Comparison of ENCODE assay signal across 8 cellular contexts in genomic region chr6:166400649-166401250, GRCh38. TPM values are rescaled to one million over a fixed set of nuclear protein-coding genes. Genes with fewer than 3 reads are reported as not detected.
DNase-seq lines count a peak whose midpoint lies in the region; ATAC-seq and TF ChIP-seq lines count a peak whose summit lies in the region.
"Not testable (repeated sequence)": the region's sequence is repeated elsewhere in the genome, so short reads cannot be mapped to it uniquely, and the experiment has no call there.

No MANE protein-coding gene starts in this region.

- ATAC-seq in GM18498 (IDR thresholded peaks at IDR 0.05; ENCODE audit: unreplicated experiment), result peak; percentile 84
- ATAC-seq in HG02885 (IDR thresholded peaks at IDR 0.05; ENCODE audit: poor library complexity, unreplicated experiment), result peak; percentile 90

- not testable (repeated sequence) for H3K36me3 Mint-ChIP-seq in osteocyte (ENCODE audit: unreplicated experiment)

- H3K4me1 Mint-ChIP-seq in osteocyte (ENCODE audit: unreplicated experiment), result peaks cover 14% of the 10 kb centered on the region

- H3K4me1 ChIP-seq in cardiac muscle cell (ENCODE audit: low read depth), result not testable (repeated sequence)

- not testable (repeated sequence) for H3K27me3 ChIP-seq in cardiac muscle cell

- not testable (repeated sequence) for H3K9me3 Mint-ChIP-seq in osteocyte (ENCODE audit: unreplicated experiment)

- not testable (repeated sequence) for H3K4me3 ChIP-seq in cardiac muscle cell

- H3K4me3 Mint-ChIP-seq in osteocyte (ENCODE audit: unreplicated experiment), result not testable (repeated sequence)

- H3K36me3 ChIP-seq in cardiac muscle cell, result not testable (repeated sequence)

- not testable (repeated sequence) for H3K27ac ChIP-seq in cardiac muscle cell

- peak; percentile 52 for DNase-seq in A172 (ENCODE audit: low spot score)
- peak; percentile 58 for DNase-seq in NCI-H146 treated with DMSO at 0.1 percent for 48 hours (lab: John Stamatoyannopoulos, UW; ENCODE audit: unreplicated experiment)
- peak; percentile 47 for DNase-seq in T follicular helper cell (ENCODE audit: low read depth)
- peak in 46 of 56 donors; percentile 11 to 83 (median 49) for DNase-seq in amygdala (lab: John Stamatoyannopoulos, UW)
- DNase-seq in cardiac muscle cell (ENCODE audit: low read depth in 1 of 2, low spot score in 1 of 2), result peak; percentile 82 to 84
- peak; percentile 84 for DNase-seq in osteocyte (ENCODE audit: extremely low spot score, unreplicated experiment)

- H3K9me3 ChIP-seq in cardiac muscle cell (ENCODE audit: low read depth), result not testable (repeated sequence)

- not testable (repeated sequence) for H3K27ac Mint-ChIP-seq in osteocyte (ENCODE audit: unreplicated experiment)

- peak; percentile 69 for TF ChIP-seq CTCF in cardiac muscle cell (IDR thresholded peaks at IDR 0.05; ENCODE audit: low read depth, low read length)
- peak; percentile 80 for TF ChIP-seq CTCF in osteocyte (IDR thresholded peaks at IDR 0.05)

- H3K27me3 Mint-ChIP-seq in osteocyte (ENCODE audit: unreplicated experiment), result peaks cover 12% of the 10 kb centered on the region

RNA-seq across cellular contexts. Expression of gene MPC1, which starts 18.0 kb away (rescaled TPM):
- total RNA-seq in A172 (2014; rRNA removed; shearing (Covaris generic)), result 33.9 and 44.2 TPM in 2 replicates
- total RNA-seq in cardiac muscle cell (28.5 and 52.8 TPM in 2 replicates), osteocyte (27.7 and 29.1 TPM in 2 replicates)
- 67.2 and 122 TPM in 2 replicates for polyA plus RNA-seq in cardiac muscle cell

RNA-seq across cellular contexts. Expression of gene SFT2D1, which starts 58.4 kb away (rescaled TPM):
- 41.8 and 60.3 TPM in 2 replicates for total RNA-seq in A172 (2014; rRNA removed; shearing (Covaris generic))
- total RNA-seq in cardiac muscle cell (26.5 and 36.4 TPM in 2 replicates), osteocyte (30.8 and 34.0 TPM in 2 replicates)
- 63.3 and 63.7 TPM in 2 replicates for polyA plus RNA-seq in cardiac muscle cell
